17 cellular contexts compared by ENCODE assay signal in genomic region chr19:33755314-33756020, GRCh38.
"Had no signal": no experiment of that assay in that cellular context is flagged by ENCODE, and none has a peak within 500 bp of the region (broad histone marks: within the 10 kb centered on the region; RNA-seq: fewer than 3 reads in every experiment).

No MANE protein-coding gene starts in this region.

- H3K4me1 ChIP-seq: colonic mucosa had no signal

- H3K4me3 ChIP-seq: cardiac muscle cell, colonic mucosa, right atrium auricular region had no signal

- ATAC-seq: activated CD8-positive, alpha-beta memory T cell treated with anti-CD3 and anti-CD28 coated beads, Interleukin-2, amount 10 ng/mL, durations not matched to agents 7 days and 5 days; left lobe of liver; naive thymus-derived CD4-positive, alpha-beta T cell had no signal

- H3K9me3 ChIP-seq: colonic mucosa, neutrophil, right atrium auricular region had no signal

- DNase-seq: activated CD4-positive, alpha-beta memory T cell treated with anti-CD3 and anti-CD28 coated beads for 36 hours; activated CD4-positive, alpha-beta T cell treated with anti-CD3 and anti-CD28 coated beads for 1 hour; activated CD8-positive, alpha-beta memory T cell treated with anti-CD3 and anti-CD28 coated beads, Interleukin-2, amount 10 ng/mL, durations not matched to agents 7 days and 5 days; activated naive CD4-positive, alpha-beta T cell treated with anti-CD3 and anti-CD28 coated beads, Interleukin-2, amount 10 ng/mL, durations not matched to agents 7 days and 5 days; activated T-cell treated with anti-CD3 and anti-CD28 coated beads, Interleukin-2, amount 50 U/mL, for 24 hours; colonic mucosa; naive thymus-derived CD4-positive, alpha-beta T cell; small intestine; stimulated activated CD4-positive, alpha-beta T cell treated with anti-CD3 and anti-CD28 coated beads, Interleukin-4, amount 100 ng/mL, for 24 hours; stimulated activated CD8-positive, alpha-beta memory T cell treated with anti-CD3 and anti-CD28 coated beads, Interleukin-4, amount 100 ng/mL, for 48 hours; stimulated activated naive CD4-positive, alpha-beta T cell treated with Interleukin-2 at 50 U/mL for 16 hours; T-helper 1 cell; trophoblast cell had no signal

- H3K27ac ChIP-seq: cardiac muscle cell, colonic mucosa, neutrophil, right atrium auricular region had no signal

- H3K36me3 ChIP-seq: cardiac muscle cell, colonic mucosa, neutrophil, right atrium auricular region had no signal

- H3K27me3 ChIP-seq: cardiac muscle cell, colonic mucosa, neutrophil, right atrium auricular region had no signal
